ENCODE assay signal across 16 cellular contexts in the genomic region with DNA sequence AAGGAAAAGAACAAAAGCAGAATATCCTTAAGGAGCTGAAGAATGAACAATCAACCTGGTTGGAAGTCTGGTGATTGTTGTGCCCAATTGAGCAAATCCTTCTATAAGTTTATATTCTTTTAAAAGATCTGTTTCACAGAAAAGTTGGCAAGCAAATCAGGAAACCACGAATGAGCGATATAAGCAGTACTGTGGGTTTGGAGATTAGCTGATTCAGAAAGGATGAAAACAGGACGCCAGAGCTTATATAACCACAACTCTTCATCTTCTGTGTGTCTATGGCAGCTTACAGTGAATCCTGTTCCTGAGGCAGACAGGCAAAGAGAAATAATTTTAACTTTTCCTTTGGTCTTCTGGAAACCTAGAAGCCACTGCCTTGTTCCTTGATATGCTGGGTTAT.
DNase-seq lines count a peak whose midpoint lies in the region; ATAC-seq and TF ChIP-seq lines count a peak whose summit lies in the region.
"Had no signal": no experiment of that assay in that cellular context is flagged by ENCODE, and none has a peak within 500 bp of the region (broad histone marks: within the 10 kb centered on the region; RNA-seq: fewer than 3 reads in every experiment).

No MANE protein-coding gene starts in this region.

- H3K27ac Mint-ChIP-seq in activated naive CD4-positive, alpha-beta T cell treated with anti-CD3 and anti-CD28 coated beads, Interleukin-2, amount 50 U/mL, for 24 hours, result peak overlapping the region; percentile 83
- H3K27ac Mint-ChIP-seq: activated CD4-positive, alpha-beta memory T cell treated with anti-CD3 and anti-CD28 coated beads for 36 hours had no signal

- intact Hi-C loops in uterus (cut with DNase I; ENCODE audit: low total_unique reads), result no loop called here

- peak overlapping the region; percentile 22; the same call in 1 of the 2 replicates for H3K27ac ChIP-seq in SK-N-MC
- H3K27ac ChIP-seq in uterus, result peak overlapping the region in 1 of 2 donors; percentile 33
- H3K27ac ChIP-seq: BLaER1 treated with 17β-estradiol and CSF1 and Interleukin-3, amounts not matched to agents 10 nM and 100 nM; cardiac muscle cell; left ventricle myocardium inferior had no signal

- H3K9ac ChIP-seq in SK-N-MC (ENCODE audit: insufficient read length), result no peak overlapping the region
- H3K9ac ChIP-seq: BLaER1 treated with 17β-estradiol and CSF1 and Interleukin-3, amounts not matched to agents 10 nM and 100 nM had no signal

- no peaks in the 10 kb centered on the region for H3K9me3 Mint-ChIP-seq in activated naive CD4-positive, alpha-beta T cell treated with anti-CD3 and anti-CD28 coated beads, Interleukin-2, amount 50 U/mL, for 24 hours
- H3K9me3 Mint-ChIP-seq: activated CD4-positive, alpha-beta memory T cell treated with anti-CD3 and anti-CD28 coated beads for 36 hours had no signal

- H3K4me3 ChIP-seq in SK-N-MC (no peak overlapping the region), uterus (no peak overlapping the region)
- H3K4me3 ChIP-seq: BLaER1 treated with 17β-estradiol and CSF1 and Interleukin-3, amounts not matched to agents 10 nM and 100 nM; cardiac muscle cell; left ventricle myocardium inferior had no signal

- ATAC-seq in GM21515 (IDR thresholded peaks at IDR 0.05; ENCODE audit: unreplicated experiment), result no peak

- no peaks in the 10 kb centered on the region for H3K9me3 ChIP-seq in SK-N-MC (ENCODE audit: low read depth, low read length)
- no peaks in the 10 kb centered on the region for H3K9me3 ChIP-seq in uterus
- H3K9me3 ChIP-seq: BLaER1 treated with 17β-estradiol and CSF1 and Interleukin-3, amounts not matched to agents 10 nM and 100 nM; left ventricle myocardium inferior had no signal

- peaks cover 8% of the 10 kb centered on the region for H3K36me3 ChIP-seq in SK-N-MC (ENCODE audit: insufficient read depth, low read length)
- no peaks in the 10 kb centered on the region for H3K36me3 ChIP-seq in uterus

- no peak for DNase-seq in activated naive CD4-positive, alpha-beta T cell (lab: John Stamatoyannopoulos, UW)
- no peak for DNase-seq in SK-N-MC (ENCODE audit: low read depth, low spot score)
- peak; percentile 50 for DNase-seq in dermis blood vessel endothelial cell
- peak; percentile 70 for DNase-seq in stromal cell of bone marrow (ENCODE audit: low read depth)
- DNase-seq in dedifferentiated amniotic fluid mesenchymal stem cell (ENCODE audit: extremely low spot score), result no peak
- no peak for DNase-seq in uterus
- DNase-seq: activated CD4-positive, alpha-beta memory T cell treated with anti-CD3 and anti-CD28 coated beads for 36 hours; foreskin melanocyte; left ventricle myocardium inferior; NCI-H2029; posterior cingulate gyrus; trophoblast cell had no signal

- peaks cover 31% of the 10 kb centered on the region for H3K4me1 Mint-ChIP-seq in activated naive CD4-positive, alpha-beta T cell treated with anti-CD3 and anti-CD28 coated beads, Interleukin-2, amount 50 U/mL, for 24 hours

- peak overlapping the region; percentile 15 for H3K4me3 Mint-ChIP-seq in activated naive CD4-positive, alpha-beta T cell treated with anti-CD3 and anti-CD28 coated beads, Interleukin-2, amount 50 U/mL, for 24 hours
- H3K4me3 Mint-ChIP-seq: activated CD4-positive, alpha-beta memory T cell treated with anti-CD3 and anti-CD28 coated beads for 36 hours had no signal

- no peak for TF ChIP-seq CTCF in uterus (IDR thresholded peaks at IDR 0.05)

- H3K27me3 ChIP-seq in uterus, result no peaks in the 10 kb centered on the region
- H3K27me3 ChIP-seq: BLaER1 treated with 17β-estradiol and CSF1 and Interleukin-3, amounts not matched to agents 10 nM and 100 nM; cardiac muscle cell had no signal

- peaks cover 8% of the 10 kb centered on the region for H3K36me3 Mint-ChIP-seq in activated naive CD4-positive, alpha-beta T cell treated with anti-CD3 and anti-CD28 coated beads, Interleukin-2, amount 50 U/mL, for 24 hours

- no peaks in the 10 kb centered on the region for H3K27me3 Mint-ChIP-seq in activated naive CD4-positive, alpha-beta T cell treated with anti-CD3 and anti-CD28 coated beads, Interleukin-2, amount 50 U/mL, for 24 hours
- H3K27me3 Mint-ChIP-seq: activated CD4-positive, alpha-beta memory T cell treated with anti-CD3 and anti-CD28 coated beads for 36 hours had no signal

- no peak for TF ChIP-seq POLR2A in uterus (IDR thresholded peaks at IDR 0.05)

- H3K4me1 ChIP-seq in uterus, result peaks cover 0 to 5% of the 10 kb centered on the region in 2 donors
- H3K4me1 ChIP-seq: left ventricle myocardium inferior had no signal

Comparison
In these comparisons a context has a peak if more than half of its experiments do, and no peak if none do; other contexts are left out.
1. DNase-seq: peak in dermis blood vessel endothelial cell (single experiment) and stromal cell of bone marrow (single experiment); none in activated naive CD4-positive, alpha-beta T cell (0 of 4), SK-N-MC (single experiment), dedifferentiated amniotic fluid mesenchymal stem cell (single experiment) and uterus (0 of 2).